In genomic region chr10:97632949-97633884, GRCh38 we compare ENCODE assay signal across 8 cellular contexts. TPM values are rescaled to one million over a fixed set of nuclear protein-coding genes. Genes with fewer than 3 reads are reported as not detected.
DNase-seq lines count a peak whose midpoint lies in the region; ATAC-seq and TF ChIP-seq lines count a peak whose summit lies in the region.

Gene MORN4, minus strand, starts transcription at chr10:97633500. Its CDS starts 13,847 bp downstream, at chr10:97619653.

- no peaks in the 10 kb centered on the region for H3K9me3 Mint-ChIP-seq in activated CD4-positive, alpha-beta T cell treated with anti-CD3 and anti-CD28 coated beads, Interleukin-2, amount 10 ng/mL, durations not matched to agents 24 days and 14 days

- peak within 1 kb of the TSS; percentile 91 for H3K4me3 ChIP-seq in colonic mucosa

- no peak for TF ChIP-seq CTCF in colonic mucosa (IDR thresholded peaks at IDR 0.05)

- H3K27ac ChIP-seq in colonic mucosa = peak within 1 kb of the TSS; percentile 2
- peak within 1 kb of the TSS; percentile 73 for H3K27ac ChIP-seq in layer of hippocampus (ENCODE audit: low read depth, low read length)

- intact Hi-C loops in activated CD4-positive, alpha-beta T cell treated with anti-CD3 and anti-CD28 coated beads, Interleukin-2, amount 10 ng/mL, durations not matched to agents 24 days and 14 days (cut with micrococcal nuclease) = no loop called here
- intact Hi-C loops in colonic mucosa (cut with DNase I) = no loop called here

- DNase-seq in AG08396 (ENCODE audit: low spot score) (peak; percentile 94), NCI-H460 (ENCODE audit: extremely low read depth, low read depth) (peak; percentile 93), colonic mucosa (peak; percentile 94)
- peak; percentile 98 for DNase-seq in activated CD4-positive, alpha-beta T cell treated with anti-CD3 and anti-CD28 coated beads, Interleukin-2, amount 10 ng/mL, durations not matched to agents 24 days and 14 days
- DNase-seq in stimulated activated CD4-positive, alpha-beta T cell treated with anti-CD3 and anti-CD28 coated beads, Interleukin-1b, Interleukin-23, amount 100 ng/mL, for 1 hour (ENCODE audit: low read depth in 2 of 2) = peak; percentile 75 to 83

- H3K9me3 ChIP-seq in colonic mucosa = no peaks in the 10 kb centered on the region

- peak within 1 kb of the TSS; percentile 87 for H3K27ac Mint-ChIP-seq in activated CD4-positive, alpha-beta T cell treated with anti-CD3 and anti-CD28 coated beads, Interleukin-2, amount 10 ng/mL, durations not matched to agents 24 days and 14 days

- H3K4me1 ChIP-seq in colonic mucosa = no peaks in the 10 kb centered on the region

- H3K36me3 Mint-ChIP-seq in activated CD4-positive, alpha-beta T cell treated with anti-CD3 and anti-CD28 coated beads, Interleukin-2, amount 10 ng/mL, durations not matched to agents 24 days and 14 days (ENCODE audit: low read depth) = peaks cover 2% of the 10 kb centered on the region

- H3K9ac ChIP-seq in colonic mucosa (ENCODE audit: low read depth in 2 of 2, low read length in 2 of 2) = peak within 1 kb of the TSS; percentile 61 to 72

- H3K4me3 Mint-ChIP-seq in activated CD4-positive, alpha-beta T cell treated with anti-CD3 and anti-CD28 coated beads, Interleukin-2, amount 10 ng/mL, durations not matched to agents 24 days and 14 days = peak within 1 kb of the TSS; percentile 97

- H3K36me3 ChIP-seq in colonic mucosa = no peaks in the 10 kb centered on the region

- peak; percentile 99 for ATAC-seq in GM19025 (IDR thresholded peaks at IDR 0.05; ENCODE audit: low read depth, unreplicated experiment)
- peak; percentile 96 for ATAC-seq in HG03196 (IDR thresholded peaks at IDR 0.05; ENCODE audit: unreplicated experiment)

- H3K27me3 ChIP-seq in colonic mucosa = no peaks in the 10 kb centered on the region
- H3K27me3 ChIP-seq in layer of hippocampus (ENCODE audit: control insufficient read depth, insufficient read depth, low read length) = no peaks in the 10 kb centered on the region

- peaks cover 3% of the 10 kb centered on the region for H3K27me3 Mint-ChIP-seq in activated CD4-positive, alpha-beta T cell treated with anti-CD3 and anti-CD28 coated beads, Interleukin-2, amount 10 ng/mL, durations not matched to agents 24 days and 14 days

- H3K4me1 Mint-ChIP-seq in activated CD4-positive, alpha-beta T cell treated with anti-CD3 and anti-CD28 coated beads, Interleukin-2, amount 10 ng/mL, durations not matched to agents 24 days and 14 days = peaks cover 16% of the 10 kb centered on the region

RNA-seq across cellular contexts. Expression of gene MORN4, which starts in this region (rescaled TPM):
- 13.3 and 19.5 TPM in 2 replicates for total RNA-seq in NCI-H460 (2014; rRNA removed; shearing (Covaris generic))
- 7.3 and 10.7 TPM in 2 replicates for polyA plus RNA-seq in NCI-H460 (2014; cell fraction: nucleus; rRNA removed)
- total RNA-seq in activated CD4-positive, alpha-beta T cell treated with anti-CD3 and anti-CD28 coated beads, Interleukin-2, amount 10 ng/mL, durations not matched to agents 24 days and 14 days = 2.2 and 2.4 TPM in 2 replicates
- 1 to 10 TPM; 1.8 to 2.3 TPM for total RNA-seq in colonic mucosa

Comparison
In these comparisons a context has a peak if more than half of its experiments do, and no peak if none do; other contexts are left out.
1. Peak in every context shown above with its lines: DNase-seq, ATAC-seq, H3K4me3 ChIP-seq and H3K27ac ChIP-seq.